Comparison of ENCODE assay signal across 1 cellular context in genomic region chr1:156740679-156741612, GRCh38.
A peak's percentile ranks its signal among the peaks of the same experiment; 100 is the strongest.
TF ChIP-seq lines count a peak whose summit lies in the region.

MRPL24 (minus strand) TSS chr1:156741088; CDS start chr1:156738704, 2,384 bp downstream.

TF ChIP-seq in GM12878, 131 proteins besides CTCF, POLR2A, EP300 and RAD21 (continued from another document):
- TF ChIP-seq ZBTB40 (IDR thresholded peaks at IDR 0.05; ENCODE audit: borderline replicate concordance) (peak; percentile 98), SMAD5 (IDR thresholded peaks at IDR 0.05; ENCODE audit: low read depth) (peak; percentile 55; the same call in 1 of the 2 replicates), NR2C1 (IDR thresholded peaks at IDR 0.05) (peak; percentile 85), JUND (IDR thresholded peaks at IDR 0.05; ENCODE audit: low read depth, low read length) (no peak), KLF5 (IDR thresholded peaks at IDR 0.05; ENCODE audit: partially characterized antibody) (peak; percentile 85), STAT3 (IDR thresholded peaks at IDR 0.05; ENCODE audit: low read depth, low read length) (0 out of 2 replicates have a peak, but pooled peaks have one; percentile 25), BRCA1 (IDR thresholded peaks at IDR 0.05; ENCODE audit: low read depth, low read length) (no peak)
